In the genomic region with DNA sequence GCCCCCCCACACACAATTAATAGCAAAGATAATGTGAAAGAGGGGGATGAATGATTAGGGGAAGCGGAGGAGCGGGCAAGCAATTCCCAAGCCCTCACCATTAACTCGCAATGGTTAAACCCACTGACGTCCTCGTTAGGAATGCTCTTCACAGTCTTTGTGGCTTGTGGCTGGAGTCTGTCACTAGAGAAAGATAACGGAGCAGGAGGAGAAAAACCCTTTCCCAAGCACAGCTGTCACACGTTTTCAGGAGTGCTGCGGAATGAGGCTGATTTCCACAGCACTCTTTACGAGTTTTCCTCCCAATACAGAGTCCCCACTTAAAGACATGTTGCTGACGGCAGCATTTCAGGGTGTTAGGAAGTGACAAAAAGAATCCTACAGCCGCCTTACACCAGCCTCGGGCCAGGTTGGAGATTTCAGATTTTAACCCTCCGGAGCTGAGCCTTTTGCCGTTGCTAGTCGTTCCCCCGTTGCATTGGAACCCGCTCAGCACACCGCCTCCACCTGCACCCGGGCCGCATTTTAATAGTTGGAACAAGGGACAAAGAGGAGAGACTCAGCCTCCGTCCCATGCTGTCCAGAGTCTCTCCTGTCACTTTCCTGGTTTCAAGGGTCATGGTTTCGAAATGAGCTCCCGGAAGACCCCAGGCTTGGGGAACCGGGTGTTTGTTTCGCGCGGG, we compare ENCODE assay signal across 7 cellular contexts.
DNase-seq lines count a peak whose midpoint lies in the region; ATAC-seq, FAIRE-seq and TF ChIP-seq lines count a peak whose summit lies in the region.

No MANE protein-coding gene starts in this region.

- TF ChIP-seq CTCF in OCI-LY1 (IDR thresholded peaks at IDR 0.05; ENCODE audit: low read length) (no peak), endothelial cell of umbilical vein (IDR thresholded peaks at IDR 0.05; ENCODE audit: extremely low read depth in 1 of 2, insufficient read depth in 1 of 2, low read depth in 1 of 2, low read length in 2 of 2) (no peak), nephron progenitor cell (IDR thresholded peaks at IDR 0.05) (no peak)

- H3K27ac ChIP-seq in OCI-LY1 (ENCODE audit: low read depth, low read length, poor library complexity, severe bottlenecking) (no peak overlapping the region), endothelial cell of umbilical vein (ENCODE audit: insufficient read depth, low read depth, low read length) (no peak overlapping the region)

- H3K9me1 ChIP-seq in endothelial cell of umbilical vein (replicated peaks; ENCODE audit: control insufficient read depth, extremely low read depth, insufficient read depth, low read length), result no peaks in the 10 kb centered on the region

- dilution Hi-C loops in endothelial cell of umbilical vein (cut with MboI; ENCODE audit: extremely low pct_ligation_motif_present, low sequenced_read_pairs), result no loop called here

- FAIRE-seq in endothelial cell of umbilical vein (lab: Jason Lieb, UNC), result peak; percentile 31

- ATAC-seq in GM18519 (IDR thresholded peaks at IDR 0.05; ENCODE audit: low FRiP score, unreplicated experiment), result no peak

- H3K36me3 Mint-ChIP-seq in nephron progenitor cell (ENCODE audit: low read depth), result peaks cover 6% of the 10 kb centered on the region

- H3K4me1 Mint-ChIP-seq in nephron progenitor cell, result peaks cover 43% of the 10 kb centered on the region

- H3K4me3 ChIP-seq in OCI-LY1 (ENCODE audit: low read depth, low read length, poor library complexity, severe bottlenecking), result no peak overlapping the region
- peak overlapping the region in 1 of 3 experiments; percentile 32 for H3K4me3 ChIP-seq in endothelial cell of umbilical vein (replicated peaks in 1 of 3; ENCODE audit: insufficient read depth in 1 of 3, low read depth in 1 of 3, low read length in 3 of 3)

- POLR2A ChIA-PET in endothelial cell of umbilical vein (lab: Charles Lee), result no interaction called here

- DNase-seq in GM04504 (ENCODE audit: low read depth) (peak; percentile 1), endothelial cell of umbilical vein (ENCODE audit: low read depth, low spot score) (no peak), nephron progenitor cell (no peak), dedifferentiated amniotic fluid mesenchymal stem cell (ENCODE audit: extremely low spot score) (no peak), ACHN (no peak)

- H3K27me3 Mint-ChIP-seq in nephron progenitor cell (ENCODE audit: low read depth, poor library complexity), result peaks cover 4% of the 10 kb centered on the region

- H3F3A ChIP-seq in OCI-LY1 (ENCODE audit: insufficient read depth, low read length), result no peaks in the 10 kb centered on the region

- H3K27me3 ChIP-seq in OCI-LY1 (ENCODE audit: insufficient read depth, low read length) (no peaks in the 10 kb centered on the region), endothelial cell of umbilical vein (ENCODE audit: control insufficient read depth in 2 of 2, insufficient read depth in 2 of 2, low read length in 2 of 2) (peaks cover 14 to 24% of the 10 kb centered on the region in 2 experiments)

- CTCF ChIA-PET in endothelial cell of umbilical vein (lab: Charles Lee), result no interaction called here

- H3K4me1 ChIP-seq in OCI-LY1 (ENCODE audit: insufficient read depth, low read length, severe bottlenecking) (no peaks in the 10 kb centered on the region), endothelial cell of umbilical vein (ENCODE audit: control insufficient read depth, extremely low read depth, insufficient read depth, low read length) (no peaks in the 10 kb centered on the region)

- H3K4me2 ChIP-seq in OCI-LY1 (ENCODE audit: low read length) (peak overlapping the region; percentile 52; the same call in 1 of the 2 replicates), endothelial cell of umbilical vein (ENCODE audit: insufficient read depth, low read length) (peak overlapping the region; percentile 36)

- no peaks in the 10 kb centered on the region for H3K9me3 ChIP-seq in OCI-LY1 (ENCODE audit: low read length)
- no peaks in the 10 kb centered on the region for H3K9me3 ChIP-seq in endothelial cell of umbilical vein (replicated peaks; ENCODE audit: control insufficient read depth, insufficient read depth, low read length)

- H3K79me2 ChIP-seq in OCI-LY1 (ENCODE audit: insufficient read depth, low read length), result no peaks in the 10 kb centered on the region
- H3K79me2 ChIP-seq in endothelial cell of umbilical vein (ENCODE audit: control insufficient read depth, insufficient read depth, low read length), result no peaks in the 10 kb centered on the region

- no peaks in the 10 kb centered on the region for H3K9me2 ChIP-seq in OCI-LY1 (ENCODE audit: low read depth, low read length)

- peaks cover 26% of the 10 kb centered on the region for H3K9me3 Mint-ChIP-seq in nephron progenitor cell

- peak overlapping the region; percentile 85 for H3K27ac Mint-ChIP-seq in nephron progenitor cell

- in situ Hi-C loops in ACHN (cut with HindIII; ENCODE audit: low pct_ligation_motif_present, low pct_unique_long_range_greater_than_20kb, low sequenced_read_pairs), result no loop called here

- H3K36me3 ChIP-seq in OCI-LY1 (ENCODE audit: insufficient read depth, low read length) (no peaks in the 10 kb centered on the region), endothelial cell of umbilical vein (ENCODE audit: control insufficient read depth in 2 of 2, extremely low read depth in 1 of 2, insufficient read depth in 2 of 2, low read length in 2 of 2) (no peaks in the 10 kb centered on the region)

- intact Hi-C loops in endothelial cell of umbilical vein (cut with micrococcal nuclease), result no loop called here

- no peaks in the 10 kb centered on the region for H4K20me1 ChIP-seq in OCI-LY1 (ENCODE audit: insufficient read depth, low read length)
- no peaks in the 10 kb centered on the region for H4K20me1 ChIP-seq in endothelial cell of umbilical vein (replicated peaks; ENCODE audit: control insufficient read depth, extremely low read depth, insufficient read depth, low read length)

- no peak overlapping the region for H3K9ac ChIP-seq in OCI-LY1 (ENCODE audit: low read length)
- no peak overlapping the region for H3K9ac ChIP-seq in endothelial cell of umbilical vein (replicated peaks; ENCODE audit: extremely low read depth, insufficient read depth, low read length)

- no TSS peak for BruUV-seq in endothelial cell of umbilical vein (replicated peaks; lab: Mats Ljungman, UMichigan)

- H3K4me3 Mint-ChIP-seq in nephron progenitor cell, result peak overlapping the region; percentile 92

- TF ChIP-seq POLR2A in endothelial cell of umbilical vein (IDR thresholded peaks at IDR 0.05; ENCODE audit: low read depth, low read length), result no peak

- no peak overlapping the region for H2AFZ ChIP-seq in OCI-LY1 (ENCODE audit: low read length)
- H2AFZ ChIP-seq in endothelial cell of umbilical vein (ENCODE audit: low read depth, low read length), result peak overlapping the region; percentile 30

TF ChIP-seq in endothelial cell of umbilical vein, 7 proteins besides CTCF, POLR2A, EP300 and RAD21:
- TF ChIP-seq EZH2 (IDR thresholded peaks at IDR 0.05; ENCODE audit: borderline replicate concordance, low read depth, low read length, severe bottlenecking) (no peak), JUN (IDR thresholded peaks at IDR 0.05; ENCODE audit: borderline replicate concordance, insufficient read depth, insufficient read length, low read depth) (no peak), FOS (IDR thresholded peaks at IDR 0.05; ENCODE audit: borderline replicate concordance, insufficient read depth, low read length) (no peak), POLR2AphosphoS5 (IDR thresholded peaks at IDR 0.05; ENCODE audit: insufficient read depth, low read depth, low read length) (no peak), GATA2 (IDR thresholded peaks at IDR 0.05; ENCODE audit: insufficient read depth, insufficient read length, low read depth, low read length) (no peak), MYC (IDR thresholded peaks at IDR 0.05; ENCODE audit: low read depth, low read length) (no peak)
- TF ChIP-seq, protein P1, sequence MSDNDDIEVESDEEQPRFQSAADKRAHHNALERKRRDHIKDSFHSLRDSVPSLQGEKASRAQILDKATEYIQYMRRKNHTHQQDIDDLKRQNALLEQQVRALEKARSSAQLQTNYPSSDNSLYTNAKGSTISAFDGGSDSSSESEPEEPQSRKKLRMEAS (IDR thresholded peaks at IDR 0.05; ENCODE audit: insufficient read depth, insufficient read length), result no peak
